23 cellular contexts compared by ENCODE assay signal in genomic region chr16:67108489-67108888, GRCh38. TPM values are rescaled to one million over a fixed set of nuclear protein-coding genes. Genes with fewer than 3 reads are reported as not detected.
A peak's percentile ranks its signal among the peaks of the same experiment; 100 is the strongest.
DNase-seq lines count a peak whose midpoint lies in the region; ATAC-seq, FAIRE-seq and TF ChIP-seq lines count a peak whose summit lies in the region.
"Had no signal": no experiment of that assay in that cellular context is flagged by ENCODE, and none has a peak within 500 bp of the region (broad histone marks: within the 10 kb centered on the region; RNA-seq: fewer than 3 reads in every experiment).

No MANE protein-coding gene starts in this region.

- H3K9me3 Mint-ChIP-seq in stimulated activated effector memory CD8-positive, alpha-beta T cell treated with anti-CD3 and anti-CD28 coated beads, Interleukin-12 subunit alpha, Interleukin-12 subunit beta, amount 100 ng/mL, for 72 hours = no peaks in the 10 kb centered on the region
- H3K9me3 Mint-ChIP-seq: activated CD4-positive, alpha-beta memory T cell treated with anti-CD3 and anti-CD28 coated beads, Interleukin-2, amount 10 ng/mL, durations not matched to agents 7 days and 5 days; activated naive CD4-positive, alpha-beta T cell treated with anti-CD3 and anti-CD28 coated beads, Interleukin-2, amount 50 U/mL, for 72 hours had no signal

- H3K9me2 ChIP-seq in GM23248 (ENCODE audit: insufficient read depth) = no peaks in the 10 kb centered on the region

- H3F3A ChIP-seq in GM23248 (ENCODE audit: insufficient read depth) = peaks cover 25% of the 10 kb centered on the region

- H3K36me3 ChIP-seq in GM23248 (ENCODE audit: low read depth) (no peaks in the 10 kb centered on the region), NT2/D1 (ENCODE audit: insufficient read depth, insufficient read length, low read length) (peaks cover 16% of the 10 kb centered on the region), iPS-20b (ENCODE audit: insufficient read depth, low read depth, low read length) (no peaks in the 10 kb centered on the region), pancreas (no peaks in the 10 kb centered on the region)
- H3K36me3 ChIP-seq: cardiac muscle cell, transverse colon had no signal

- no peak overlapping the region for H3K4me3 ChIP-seq in GM23248
- H3K4me3 ChIP-seq in NT2/D1 (ENCODE audit: insufficient read length, low read depth) = no peak overlapping the region
- H3K4me3 ChIP-seq in iPS-20b (ENCODE audit: low read length) = peak overlapping the region; percentile 96; the same call in 1 of the 2 replicates
- H3K4me3 ChIP-seq in pancreas = no peak overlapping the region

- H3K27ac ChIP-seq in GM23248 (no peak overlapping the region), iPS-20b (ENCODE audit: low read length) (no peak overlapping the region), pancreas (no peak overlapping the region), RWPE1 (no peak overlapping the region)

- no peak overlapping the region for H3K4me3 Mint-ChIP-seq in stimulated activated effector memory CD8-positive, alpha-beta T cell treated with anti-CD3 and anti-CD28 coated beads, Interleukin-12 subunit alpha, Interleukin-12 subunit beta, amount 100 ng/mL, for 72 hours

- in situ Hi-C loops in GM23248 (cut with MboI) = no loop called here

- 93 to 97% methylated on average over 6 of the region's 6 CpGs for WGBS in GM23248 (ENCODE audit: low coverage in 1 of 2, low lambda C conversion rate in 2 of 2, missing lambda C conversion rate in 2 of 2), 2 experiments
- WGBS in pancreas, 2 donors = 92% methylated on average over 6 of the region's 6 CpGs

- H3K9ac ChIP-seq in GM23248 (no peak overlapping the region), NT2/D1 (ENCODE audit: insufficient read length, low read depth) (peak overlapping the region; percentile 99), iPS-20b (ENCODE audit: low read depth, low read length) (no peak overlapping the region)

- TF ChIP-seq CTCF in pancreas (IDR thresholded peaks at IDR 0.05) (no peak), RWPE1 (conservative IDR thresholded peaks at IDR 0.05; ENCODE audit: low read depth) (no peak)

- H3K4me1 Mint-ChIP-seq in stimulated activated effector memory CD8-positive, alpha-beta T cell treated with anti-CD3 and anti-CD28 coated beads, Interleukin-12 subunit alpha, Interleukin-12 subunit beta, amount 100 ng/mL, for 72 hours = peaks cover 26% of the 10 kb centered on the region

- peaks cover 36% of the 10 kb centered on the region for H3K79me2 ChIP-seq in GM23248 (ENCODE audit: insufficient read depth)

- H3K36me3 Mint-ChIP-seq in stimulated activated effector memory CD8-positive, alpha-beta T cell treated with anti-CD3 and anti-CD28 coated beads, Interleukin-12 subunit alpha, Interleukin-12 subunit beta, amount 100 ng/mL, for 72 hours = peaks cover 26% of the 10 kb centered on the region

- intact Hi-C loops in pancreas (cut with DNase I) = no loop called here
- intact Hi-C loops in posterior cingulate gyrus (cut with DNase I) = loop anchor here (5.0 kb wide), 1 partner anchor 81 kb away; the partner anchor contains the start of gene CBFB

- POLR2A ChIA-PET in RWPE1 (lab: Yijun Ruan, JAX; ENCODE audit: low non-redundant PET) = no interaction called here

- DNase-seq in GM23248 = no peak
- no peak for DNase-seq in NT2/D1 (ENCODE audit: low read depth, low spot score)
- DNase-seq in stimulated activated effector memory CD8-positive, alpha-beta T cell treated with anti-CD3 and anti-CD28 coated beads, Interleukin-12 subunit alpha, Interleukin-12 subunit beta, amount 100 ng/mL, for 72 hours (ENCODE audit: low spot score in 2 of 2) = no peak
- DNase-seq in pancreas = no peak
- DNase-seq in posterior cingulate gyrus = no peak
- no peak for DNase-seq in RWPE1 (ENCODE audit: low spot score)
- DNase-seq: activated CD4-positive, alpha-beta memory T cell treated with anti-CD3 and anti-CD28 coated beads, Interleukin-2, amount 10 ng/mL, durations not matched to agents 7 days and 5 days; GDM1; hypothalamus; mammary epithelial cell; MM.1S; NCI-H1930; NCI-H2171 treated with DMSO at 0.1 percent for 48 hours; NCI-H524 treated with DMSO at 0.1 percent for 48 hours; NK-92 treated with Interleukin-12 subunit alpha and Interleukin-12 subunit beta, amount 100 ng/mL, for 24 hours; SHP77; stimulated activated CD4-positive, alpha-beta T cell treated with anti-CD3 and anti-CD28 coated beads, Interleukin-4, amount 100 ng/mL, for 1 hour; SW 1271; transverse colon had no signal

- no peaks in the 10 kb centered on the region for H3K27me3 ChIP-seq in GM23248 (replicated peaks; ENCODE audit: insufficient read depth)
- no peaks in the 10 kb centered on the region for H3K27me3 ChIP-seq in NT2/D1 (ENCODE audit: insufficient read depth, insufficient read length)
- H3K27me3 ChIP-seq in iPS-20b (ENCODE audit: insufficient read depth, low read length) = peaks cover 9% of the 10 kb centered on the region; the same call in 1 of the 2 replicates
- no peaks in the 10 kb centered on the region for H3K27me3 ChIP-seq in pancreas
- H3K27me3 ChIP-seq: cardiac muscle cell, transverse colon had no signal

- no peak for ATAC-seq in stimulated activated effector memory CD8-positive, alpha-beta T cell treated with anti-CD3 and anti-CD28 coated beads, Interleukin-12 subunit alpha, Interleukin-12 subunit beta, amount 100 ng/mL, for 72 hours
- no peak for ATAC-seq in pancreas

- no peak overlapping the region for H3K4me2 ChIP-seq in GM23248 (ENCODE audit: unreplicated experiment)

- no peaks in the 10 kb centered on the region for H4K20me1 ChIP-seq in GM23248 (ENCODE audit: insufficient read depth)

- H3K27ac Mint-ChIP-seq in stimulated activated effector memory CD8-positive, alpha-beta T cell treated with anti-CD3 and anti-CD28 coated beads, Interleukin-12 subunit alpha, Interleukin-12 subunit beta, amount 100 ng/mL, for 72 hours = peak overlapping the region; percentile 56
- H3K27ac Mint-ChIP-seq: activated CD4-positive, alpha-beta memory T cell treated with anti-CD3 and anti-CD28 coated beads, Interleukin-2, amount 10 ng/mL, durations not matched to agents 7 days and 5 days had no signal

- H3K4me1 ChIP-seq in GM23248 (ENCODE audit: insufficient read depth) (peaks cover 15% of the 10 kb centered on the region), NT2/D1 (ENCODE audit: insufficient read depth, insufficient read length) (peaks cover 6% of the 10 kb centered on the region), iPS-20b (ENCODE audit: insufficient read depth, low read length) (peaks cover 4% of the 10 kb centered on the region; the same call in 1 of the 2 replicates), pancreas (peaks cover 0 to 18% (median 4%) of the 10 kb centered on the region in 3 donors)

- H3K9me3 ChIP-seq in GM23248 (ENCODE audit: low read depth) (no peaks in the 10 kb centered on the region), NT2/D1 (ENCODE audit: insufficient read depth, low read length) (no peaks in the 10 kb centered on the region), iPS-20b (ENCODE audit: insufficient read depth, low read depth, low read length) (no peaks in the 10 kb centered on the region), pancreas (no peaks in the 10 kb centered on the region)
- H3K9me3 ChIP-seq: transverse colon had no signal

- CTCF ChIA-PET in RWPE1 (lab: Yijun Ruan, JAX) = interaction anchor here (1.0 kb wide), 1 partner anchor 47 kb away, joined by 3 read pairs; no protein-coding TSS in a partner anchor

- FAIRE-seq in pancreas (lab: Jason Lieb, UNC) = no peak
- FAIRE-seq: colon had no signal

- peak overlapping the region; percentile 91; the same call in 1 of the 2 replicates for H2AFZ ChIP-seq in GM23248

RNA-seq across cellular contexts. Expression of gene PHAF1, which starts 1.3 kb away (rescaled TPM):
- total RNA-seq in GM23248 (2014; rRNA removed; shearing (Covaris generic)) = 22.3 and 24.4 TPM in 2 replicates
- polyA plus RNA-seq in GM23248 (2016; fragmentation: Nextera tagmentation; extraction: Ambion mirVana) (14.3 and 15.2 TPM in 2 replicates), pancreas (1 to 10 TPM; 6.1 to 8.9 TPM)
- 1 to 10 TPM; 2.8 to 7.3 (median 4.2) TPM for total RNA-seq in pancreas

RNA-seq across cellular contexts. Expression of gene B3GNT9, which starts 42.3 kb away (rescaled TPM):
- 73.2 and 88.0 TPM in 2 replicates for total RNA-seq in GM23248 (2014; rRNA removed; shearing (Covaris generic))
- polyA plus RNA-seq in GM23248 (2016; fragmentation: Nextera tagmentation; extraction: Ambion mirVana) = 24.3 and 24.8 TPM in 2 replicates
- total RNA-seq in pancreas = 1 to 10 TPM; 1.8 to 5.1 (median 3.5) TPM
- polyA plus RNA-seq in pancreas = 1 to 10 TPM; 3.0 to 9.3 TPM

RNA-seq across cellular contexts. Expression of gene TRADD, which starts 51.2 kb away (rescaled TPM):
- total RNA-seq in GM23248 (2014; rRNA removed; shearing (Covaris generic)) = 44.6 and 46.2 TPM in 2 replicates
- polyA plus RNA-seq in GM23248 (2016; fragmentation: Nextera tagmentation; extraction: Ambion mirVana) (25.9 and 28.1 TPM in 2 replicates), pancreas (10 to 100 TPM; 21.3 to 33.3 TPM)
- 10 to 100 TPM in 4 of 6 donors, 1 to 10 TPM in 2; 9.4 to 17.4 (median 11.5) TPM for total RNA-seq in pancreas

RNA-seq across cellular contexts. Expression of gene FBXL8, which starts 51.3 kb away (rescaled TPM):
- 22.5 and 24.0 TPM in 2 replicates for total RNA-seq in GM23248 (2014; rRNA removed; shearing (Covaris generic))
- polyA plus RNA-seq in GM23248 (2016; fragmentation: Nextera tagmentation; extraction: Ambion mirVana) (9.8 and 10.3 TPM in 2 replicates), pancreas (10 to 100 TPM; 41.6 to 86.2 TPM)
- total RNA-seq in pancreas = 10 to 100 TPM; 12.9 to 31.7 (median 24.2) TPM

RNA-seq across cellular contexts. Expression of gene HSF4, which starts 56.1 kb away (rescaled TPM):
- 6.4 and 10.8 TPM in 2 replicates for total RNA-seq in GM23248 (2014; rRNA removed; shearing (Covaris generic))
- polyA plus RNA-seq in GM23248 (2016; fragmentation: Nextera tagmentation; extraction: Ambion mirVana) = 1.8 and 3.0 TPM in 2 replicates
- total RNA-seq in pancreas = 10 to 100 TPM; 34.9 to 70.0 (median 49.1) TPM
- polyA plus RNA-seq in pancreas = 100 to 1,000 TPM; 310 to 330 TPM

Comparison
In these comparisons a context has a peak if more than half of its experiments do, and no peak if none do; other contexts are left out.
1. RNA of gene B3GNT9, which starts 42.3 kb away (total RNA-seq): 73.2 to 88.0 TPM in GM23248; 1.8 to 5.1 TPM in pancreas; every median in the first group is over 10 times any median in the second.